In genomic region chr15:45476395-45476794, GRCh38 we compare ENCODE assay signal across 19 cellular contexts. TPM values are rescaled to one million over a fixed set of nuclear protein-coding genes. Genes with fewer than 3 reads are reported as not detected.
DNase-seq lines count a peak whose midpoint lies in the region; ATAC-seq, FAIRE-seq and TF ChIP-seq lines count a peak whose summit lies in the region.
"Had no signal": no experiment of that assay in that cellular context is flagged by ENCODE, and none has a peak within 500 bp of the region (broad histone marks: within the 10 kb centered on the region; RNA-seq: fewer than 3 reads in every experiment).

No MANE protein-coding gene starts in this region.

- no peak overlapping the region for H3K27ac ChIP-seq in osteoblast (ENCODE audit: low read depth, low read length)
- H3K27ac ChIP-seq in RWPE1 = no peak overlapping the region
- H3K27ac ChIP-seq: GM23248 had no signal

- peak; percentile 67 for ATAC-seq in left colon

- no peak for DNase-seq in GM12891 (ENCODE audit: insufficient read length, low spot score)
- peak; percentile 15 for DNase-seq in epithelial cell of esophagus (ENCODE audit: low read depth)
- DNase-seq in left colon = no peak
- peak; percentile 26 for DNase-seq in osteoblast (ENCODE audit: insufficient read length, low spot score, missing footprints)
- DNase-seq in RWPE1 (ENCODE audit: low spot score) = no peak
- DNase-seq in NCI-H2196 (lab: John Stamatoyannopoulos, UW; ENCODE audit: unreplicated experiment) = no peak
- no peak for DNase-seq in activated naive CD8-positive, alpha-beta T cell treated with anti-CD3 and anti-CD28 coated beads for 36 hours
- DNase-seq: C1 segment of cervical spinal cord; Calu3; CD4-positive, alpha-beta memory T cell; COR-L47; DMS53; DMS79 treated with DMSO at 0.1 percent for 48 hours; GF-D8; GM23248; H7; HCEC 1CT had no signal

- H3K4me3 ChIP-seq in epithelial cell of esophagus (ENCODE audit: low read length) (no peak overlapping the region), osteoblast (ENCODE audit: insufficient read depth, low read length) (no peak overlapping the region)
- H3K4me3 ChIP-seq: GM23248 had no signal

- no peak overlapping the region for H3K4me3 Mint-ChIP-seq in activated naive CD8-positive, alpha-beta T cell treated with anti-CD3 and anti-CD28 coated beads for 36 hours
- H3K4me3 Mint-ChIP-seq: CD4-positive, alpha-beta memory T cell had no signal

- POLR2A ChIA-PET in RWPE1 (lab: Yijun Ruan, JAX; ENCODE audit: low non-redundant PET) = no interaction called here

- H3K4me2 ChIP-seq in osteoblast (ENCODE audit: insufficient read depth, low read length) = no peak overlapping the region

- H3K4me1 Mint-ChIP-seq in activated naive CD8-positive, alpha-beta T cell treated with anti-CD3 and anti-CD28 coated beads for 36 hours = no peaks in the 10 kb centered on the region
- H3K4me1 Mint-ChIP-seq: CD4-positive, alpha-beta memory T cell had no signal

- no peaks in the 10 kb centered on the region for H3K4me1 ChIP-seq in osteoblast (ENCODE audit: insufficient read depth, low read length)

- H3K36me3 Mint-ChIP-seq in activated naive CD8-positive, alpha-beta T cell treated with anti-CD3 and anti-CD28 coated beads for 36 hours = no peaks in the 10 kb centered on the region
- H3K36me3 Mint-ChIP-seq: CD4-positive, alpha-beta memory T cell had no signal

- intact Hi-C loops in left colon (cut with DNase I, micrococcal nuclease) = no loop called here

- no peaks in the 10 kb centered on the region for H4K20me1 ChIP-seq in osteoblast (ENCODE audit: insufficient read depth, low read length)

- H3K9me3 Mint-ChIP-seq in activated naive CD8-positive, alpha-beta T cell treated with anti-CD3 and anti-CD28 coated beads for 36 hours = no peaks in the 10 kb centered on the region
- H3K9me3 Mint-ChIP-seq: CD4-positive, alpha-beta memory T cell had no signal

- no peaks in the 10 kb centered on the region for H3K27me3 ChIP-seq in osteoblast (ENCODE audit: insufficient read depth, low read length)

- H3K9me3 ChIP-seq in osteoblast (ENCODE audit: low read depth, low read length) = no peaks in the 10 kb centered on the region

- peaks cover 8% of the 10 kb centered on the region for H3K27me3 Mint-ChIP-seq in activated naive CD8-positive, alpha-beta T cell treated with anti-CD3 and anti-CD28 coated beads for 36 hours

- FAIRE-seq in GM12891 (lab: Jason Lieb, UNC) = peak; percentile 16
- FAIRE-seq: GM12892, H1 had no signal

- TF ChIP-seq POLR2A in GM12891 (IDR thresholded peaks at IDR 0.05; ENCODE audit: low read depth, low read length) = no peak

- H2AFZ ChIP-seq in osteoblast (ENCODE audit: low read length) = no peak overlapping the region
- H2AFZ ChIP-seq: GM23248 had no signal

- TF ChIP-seq CTCF in epithelial cell of esophagus (IDR thresholded peaks at IDR 0.05; ENCODE audit: insufficient read depth, low read depth, low read length, missing control alignments) (no peak), osteoblast (IDR thresholded peaks at IDR 0.05; ENCODE audit: extremely low read depth, low read depth, low read length) (no peak), RWPE1 (conservative IDR thresholded peaks at IDR 0.05; ENCODE audit: low read depth) (no peak)

- CTCF ChIA-PET in RWPE1 (lab: Yijun Ruan, JAX) = interaction anchor here (0.6 kb wide), 1 partner anchor 1164 kb away, joined by 5 read pairs; no protein-coding TSS in a partner anchor

- no peaks in the 10 kb centered on the region for H3K79me2 ChIP-seq in osteoblast (ENCODE audit: insufficient read depth, low read length)

- no peaks in the 10 kb centered on the region for H3K36me3 ChIP-seq in osteoblast (ENCODE audit: insufficient read depth, low read length)

- no peak overlapping the region for H3K27ac Mint-ChIP-seq in activated naive CD8-positive, alpha-beta T cell treated with anti-CD3 and anti-CD28 coated beads for 36 hours
- H3K27ac Mint-ChIP-seq: CD4-positive, alpha-beta memory T cell had no signal

TF ChIP-seq in GM12891, 5 proteins besides CTCF, POLR2A, EP300 and RAD21:
- no peak for TF ChIP-seq SPI1 (IDR thresholded peaks at IDR 0.05; ENCODE audit: low read depth, low read length)
- TF ChIP-seq POU2F2 (IDR thresholded peaks at IDR 0.05; ENCODE audit: low read depth, low read length) = no peak
- no peak for TF ChIP-seq PAX5 (IDR thresholded peaks at IDR 0.05; ENCODE audit: insufficient read depth, low read length, severe bottlenecking)
- no peak for TF ChIP-seq TAF1 (IDR thresholded peaks at IDR 0.05; ENCODE audit: low read depth, low read length)
- no peak for TF ChIP-seq POLR2AphosphoS5 (IDR thresholded peaks at IDR 0.05; ENCODE audit: low read depth, low read length)

RNA-seq across cellular contexts. Expression of gene SLC30A4, which starts 46.2 kb away (rescaled TPM):
- polyA plus RNA-seq in GM12891 (2012; ENCODE audit: low read depth, missing spikeins) = 0.14 TPM
- 10 to 100 TPM; 14.5 to 18.3 TPM for total RNA-seq in left colon
- total RNA-seq in osteoblast = 17.4 and 19.5 TPM in 2 replicates
- 1 to 10 TPM; 1.9 to 2.0 TPM for total RNA-seq in activated naive CD8-positive, alpha-beta T cell treated with anti-CD3 and anti-CD28 coated beads for 36 hours

Comparison
In these comparisons a context has a peak if more than half of its experiments do, and no peak if none do; other contexts are left out.
1. DNase-seq: peak in epithelial cell of esophagus (single experiment) and osteoblast (single experiment); none in GM12891 (single experiment), left colon (0 of 2), RWPE1 (single experiment), NCI-H2196 (single experiment) and activated naive CD8-positive, alpha-beta T cell treated with anti-CD3 and anti-CD28 coated beads for 36 hours (single experiment).